ENCODE assay signal across 1 cellular context in the genomic region with DNA sequence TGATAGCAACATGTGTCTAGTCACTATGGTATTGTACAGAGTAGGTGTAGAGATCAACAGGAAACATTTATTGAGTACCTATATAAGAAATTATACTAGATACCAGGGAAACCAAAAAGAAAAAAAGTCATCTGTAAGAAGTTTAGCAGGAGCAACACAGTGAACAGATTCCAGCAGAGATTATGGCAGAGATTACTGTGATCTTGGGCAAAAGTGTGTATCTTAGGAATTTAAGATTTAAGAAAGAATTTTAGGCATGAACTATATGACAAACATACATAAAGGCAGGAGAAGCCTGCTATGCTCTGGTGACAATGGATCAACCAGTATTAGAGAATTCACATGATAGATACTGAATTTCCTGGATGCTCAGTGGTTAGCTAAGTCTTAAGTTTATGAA.
TF ChIP-seq lines count a peak whose summit lies in the region.

No MANE protein-coding gene starts in this region.

TF ChIP-seq in SK-N-SH, 30 proteins besides CTCF, POLR2A, EP300 and RAD21 (continued from another document):
- TF ChIP-seq, protein P1, sequence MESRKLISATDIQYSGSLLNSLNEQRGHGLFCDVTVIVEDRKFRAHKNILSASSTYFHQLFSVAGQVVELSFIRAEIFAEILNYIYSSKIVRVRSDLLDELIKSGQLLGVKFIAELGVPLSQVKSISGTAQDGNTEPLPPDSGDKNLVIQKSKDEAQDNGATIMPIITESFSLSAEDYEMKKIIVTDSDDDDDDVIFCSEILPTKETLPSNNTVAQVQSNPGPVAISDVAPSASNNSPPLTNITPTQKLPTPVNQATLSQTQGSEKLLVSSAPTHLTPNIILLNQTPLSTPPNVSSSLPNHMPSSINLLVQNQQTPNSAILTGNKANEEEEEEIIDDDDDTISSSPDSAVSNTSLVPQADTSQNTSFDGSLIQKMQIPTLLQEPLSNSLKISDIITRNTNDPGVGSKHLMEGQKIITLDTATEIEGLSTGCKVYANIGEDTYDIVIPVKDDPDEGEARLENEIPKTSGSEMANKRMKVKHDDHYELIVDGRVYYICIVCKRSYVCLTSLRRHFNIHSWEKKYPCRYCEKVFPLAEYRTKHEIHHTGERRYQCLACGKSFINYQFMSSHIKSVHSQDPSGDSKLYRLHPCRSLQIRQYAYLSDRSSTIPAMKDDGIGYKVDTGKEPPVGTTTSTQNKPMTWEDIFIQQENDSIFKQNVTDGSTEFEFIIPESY (IDR thresholded peaks at IDR 0.05; ENCODE audit: borderline replicate concordance, low read depth) = no peak
- TF ChIP-seq, protein P2, sequence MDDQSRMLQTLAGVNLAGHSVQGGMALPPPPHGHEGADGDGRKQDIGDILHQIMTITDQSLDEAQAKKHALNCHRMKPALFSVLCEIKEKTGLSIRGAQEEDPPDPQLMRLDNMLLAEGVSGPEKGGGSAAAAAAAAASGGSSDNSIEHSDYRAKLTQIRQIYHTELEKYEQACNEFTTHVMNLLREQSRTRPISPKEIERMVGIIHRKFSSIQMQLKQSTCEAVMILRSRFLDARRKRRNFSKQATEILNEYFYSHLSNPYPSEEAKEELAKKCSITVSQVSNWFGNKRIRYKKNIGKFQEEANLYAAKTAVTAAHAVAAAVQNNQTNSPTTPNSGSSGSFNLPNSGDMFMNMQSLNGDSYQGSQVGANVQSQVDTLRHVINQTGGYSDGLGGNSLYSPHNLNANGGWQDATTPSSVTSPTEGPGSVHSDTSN (IDR thresholded peaks at IDR 0.05) = no peak
- TF ChIP-seq GATA2 (CRISPR knock-in tag; IDR thresholded peaks at IDR 0.05) (no peak), JUND (IDR thresholded peaks at IDR 0.05) (no peak)
